ENCODE assay signal across 36 cellular contexts in genomic region chr10:43116596-43116995, GRCh38. TPM values are rescaled to one million over a fixed set of nuclear protein-coding genes. Genes with fewer than 3 reads are reported as not detected.
"Had no signal": no experiment of that assay in that cellular context is flagged by ENCODE, and none has a peak within 500 bp of the region (broad histone marks: within the 10 kb centered on the region; RNA-seq: fewer than 3 reads in every experiment).

No MANE protein-coding gene starts in this region.

- H3K36me3 Mint-ChIP-seq: activated CD4-positive, alpha-beta memory T cell treated with anti-CD3 and anti-CD28 coated beads for 36 hours; activated CD8-positive, alpha-beta memory T cell treated with anti-CD3 and anti-CD28 coated beads, Interleukin-2, amount 10 ng/mL, durations not matched to agents 7 days and 5 days; activated naive CD4-positive, alpha-beta T cell treated with anti-CD3 and anti-CD28 coated beads, Interleukin-2, amount 10 ng/mL, durations not matched to agents 7 days and 5 days; activated naive CD4-positive, alpha-beta T cell treated with anti-CD3 and anti-CD28 coated beads, Interleukin-2, amount 50 U/mL, for 24 hours; activated naive CD8-positive, alpha-beta T cell; activated naive CD8-positive, alpha-beta T cell treated with anti-CD3 and anti-CD28 coated beads, Interleukin-2, amount 10 ng/mL, durations not matched to agents 7 days and 5 days; brain had no signal

- H3K27ac Mint-ChIP-seq: activated B cell treated with CpG ODN at 0.5 μM for 24 hours; activated CD4-positive, alpha-beta memory T cell treated with anti-CD3 and anti-CD28 coated beads for 36 hours; activated CD4-positive, alpha-beta T cell treated with anti-CD3 and anti-CD28 coated beads, Interleukin-2, amount 10 ng/mL, durations not matched to agents 24 days and 14 days; activated CD8-positive, alpha-beta memory T cell treated with anti-CD3 and anti-CD28 coated beads, Interleukin-2, amount 10 ng/mL, durations not matched to agents 7 days and 5 days; activated naive CD4-positive, alpha-beta T cell treated with anti-CD3 and anti-CD28 coated beads, Interleukin-2, amount 10 ng/mL, durations not matched to agents 7 days and 5 days; activated naive CD4-positive, alpha-beta T cell treated with anti-CD3 and anti-CD28 coated beads, Interleukin-2, amount 50 U/mL, for 24 hours; activated naive CD8-positive, alpha-beta T cell; activated naive CD8-positive, alpha-beta T cell treated with anti-CD3 and anti-CD28 coated beads, Interleukin-2, amount 10 ng/mL, durations not matched to agents 7 days and 5 days; activated naive CD8-positive, alpha-beta T cell treated with anti-CD3 and anti-CD28 coated beads, Interleukin-2, amount 50 U/mL, for 24 hours; activated T-cell treated with anti-CD3 and anti-CD28 coated beads, Interleukin-2, amount 50 U/mL, for 24 hours; activated T-helper 2 cell treated with anti-CD3 and anti-CD28 coated beads, Interferon-gamma antibody, Interleukin-2, Interleukin-4, amounts not matched to agents 10 μg/mL and 5 μg/mL and 100 μg/mL, durations not matched to agents 14 hours and 24 hours and 36 hours; brain; T-helper 1 cell treated with Interleukin-12 subunit alpha and Interleukin-12 subunit beta and Interleukin-4 antibody, amounts not matched to agents 30 μg/mL and 1 μg/mL, for 36 hours; T-helper 2 cell treated with Interferon-gamma antibody and Interleukin-4, amounts not matched to agents 5 μg/mL and 100 μg/mL, for 36 hours had no signal

- H3K9me3 ChIP-seq: ascending aorta had no signal

- H3K36me3 ChIP-seq: ascending aorta, cardiac muscle cell had no signal

- H3K27me3 ChIP-seq: ascending aorta, cardiac muscle cell had no signal

- H3K27me3 Mint-ChIP-seq: activated B cell treated with CpG ODN at 0.5 μM for 24 hours; activated CD4-positive, alpha-beta memory T cell treated with anti-CD3 and anti-CD28 coated beads for 36 hours; activated CD4-positive, alpha-beta T cell treated with anti-CD3 and anti-CD28 coated beads, Interleukin-2, amount 10 ng/mL, durations not matched to agents 24 days and 14 days; activated CD8-positive, alpha-beta memory T cell treated with anti-CD3 and anti-CD28 coated beads, Interleukin-2, amount 10 ng/mL, durations not matched to agents 7 days and 5 days; activated naive CD4-positive, alpha-beta T cell treated with anti-CD3 and anti-CD28 coated beads, Interleukin-2, amount 50 U/mL, for 24 hours; activated naive CD8-positive, alpha-beta T cell; activated naive CD8-positive, alpha-beta T cell treated with anti-CD3 and anti-CD28 coated beads, Interleukin-2, amount 10 ng/mL, durations not matched to agents 7 days and 5 days; activated naive CD8-positive, alpha-beta T cell treated with anti-CD3 and anti-CD28 coated beads, Interleukin-2, amount 50 U/mL, for 24 hours; activated T-cell treated with anti-CD3 and anti-CD28 coated beads, Interleukin-2, amount 50 U/mL, for 24 hours; central memory CD8-positive, alpha-beta T cell had no signal

- H3K4me1 ChIP-seq: ascending aorta had no signal

- H3K4me3 Mint-ChIP-seq: activated B cell treated with CpG ODN at 0.5 μM for 24 hours; activated CD4-positive, alpha-beta memory T cell treated with anti-CD3 and anti-CD28 coated beads for 36 hours; activated CD4-positive, alpha-beta T cell treated with anti-CD3 and anti-CD28 coated beads, Interleukin-2, amount 10 ng/mL, durations not matched to agents 24 days and 14 days; activated CD8-positive, alpha-beta memory T cell treated with anti-CD3 and anti-CD28 coated beads, Interleukin-2, amount 10 ng/mL, durations not matched to agents 7 days and 5 days; activated CD8-positive, alpha-beta T cell treated with anti-CD3 and anti-CD28 coated beads, Interleukin-2, amount 10 ng/mL, durations not matched to agents 7 days and 5 days; activated naive CD4-positive, alpha-beta T cell treated with anti-CD3 and anti-CD28 coated beads, Interleukin-2, amount 10 ng/mL, durations not matched to agents 7 days and 5 days; activated naive CD4-positive, alpha-beta T cell treated with anti-CD3 and anti-CD28 coated beads, Interleukin-2, amount 50 U/mL, for 24 hours; activated naive CD8-positive, alpha-beta T cell; activated naive CD8-positive, alpha-beta T cell treated with anti-CD3 and anti-CD28 coated beads, Interleukin-2, amount 10 ng/mL, durations not matched to agents 7 days and 5 days; activated naive CD8-positive, alpha-beta T cell treated with anti-CD3 and anti-CD28 coated beads, Interleukin-2, amount 50 U/mL, for 24 hours; activated T-cell treated with anti-CD3 and anti-CD28 coated beads, Interleukin-2, amount 50 U/mL, for 24 hours; brain; central memory CD8-positive, alpha-beta T cell; T-helper 1 cell treated with Interleukin-12 subunit alpha and Interleukin-12 subunit beta and Interleukin-4 antibody, amounts not matched to agents 30 μg/mL and 1 μg/mL, for 36 hours; T-helper 2 cell treated with Interferon-gamma antibody and Interleukin-4, amounts not matched to agents 5 μg/mL and 100 μg/mL, for 36 hours had no signal

- H3K27ac ChIP-seq: ascending aorta, cardiac muscle cell, VCaP had no signal

- DNase-seq: activated B cell treated with CpG ODN at 0.5 μM for 24 hours; activated CD4-positive, alpha-beta memory T cell treated with anti-CD3 and anti-CD28 coated beads for 36 hours; activated CD4-positive, alpha-beta T cell treated with anti-CD3 and anti-CD28 coated beads for 4 hours; activated CD4-positive, alpha-beta T cell treated with anti-CD3 and anti-CD28 coated beads, Interleukin-2, amount 10 ng/mL, durations not matched to agents 24 days and 14 days; activated CD4-positive, alpha-beta T cell treated with anti-CD3 and anti-CD28 coated beads, Interleukin-2, amount 50 U/mL, for 1 hour; activated CD4-positive, alpha-beta T cell treated with anti-CD3 and anti-CD28 coated beads, Interleukin-2, amount 50 U/mL, for 4 hours; activated CD4-positive, CD25-positive, alpha-beta regulatory T cell treated with anti-CD3 and anti-CD28 coated beads, Interleukin-2, amount 50 U/mL, for 72 hours; activated CD8-positive, alpha-beta memory T cell treated with anti-CD3 and anti-CD28 coated beads for 24 hours; activated CD8-positive, alpha-beta memory T cell treated with anti-CD3 and anti-CD28 coated beads, Interleukin-2, amount 10 ng/mL, durations not matched to agents 7 days and 5 days; activated CD8-positive, alpha-beta memory T cell treated with anti-CD3 and anti-CD28 coated beads, Interleukin-2, amount 50 U/mL, for 48 hours; activated CD8-positive, alpha-beta T cell treated with anti-CD3 and anti-CD28 coated beads, Interleukin-2, amount 10 ng/mL, durations not matched to agents 7 days and 5 days; activated gamma-delta T cell; activated naive CD4-positive, alpha-beta T cell treated with anti-CD3 and anti-CD28 coated beads, Interleukin-2, amount 10 ng/mL, durations not matched to agents 7 days and 5 days; activated naive CD4-positive, alpha-beta T cell treated with Interleukin-2 at 50 U/mL for 16 hours; activated naive CD8-positive, alpha-beta T cell treated with anti-CD3 and anti-CD28 coated beads, Interleukin-2, amount 10 ng/mL, durations not matched to agents 7 days and 5 days; activated naive CD8-positive, alpha-beta T cell treated with anti-CD3 and anti-CD28 coated beads, Interleukin-2, amount 50 U/mL, for 24 hours; activated T-cell treated with anti-CD3 and anti-CD28 coated beads, Interleukin-2, amount 50 U/mL, for 24 hours; activated T-cell treated with anti-CD3 and anti-CD28 coated beads, Interleukin-2, amount 50 U/mL, for 48 hours; amygdala; anterior cingulate cortex; caudate nucleus; cerebellar nuclear complex; SW 1271; T-helper 1 cell; T-helper 2 cell; T-helper 9 cell had no signal

- H3K4me3 ChIP-seq: ascending aorta, cardiac muscle cell had no signal

- H3K9me3 Mint-ChIP-seq: activated B cell treated with CpG ODN at 0.5 μM for 24 hours; activated CD4-positive, alpha-beta memory T cell treated with anti-CD3 and anti-CD28 coated beads for 36 hours; activated CD4-positive, alpha-beta T cell treated with anti-CD3 and anti-CD28 coated beads, Interleukin-2, amount 10 ng/mL, durations not matched to agents 24 days and 14 days; activated naive CD4-positive, alpha-beta T cell treated with anti-CD3 and anti-CD28 coated beads, Interleukin-2, amount 10 ng/mL, durations not matched to agents 7 days and 5 days; activated naive CD4-positive, alpha-beta T cell treated with anti-CD3 and anti-CD28 coated beads, Interleukin-2, amount 50 U/mL, for 24 hours; activated naive CD8-positive, alpha-beta T cell treated with anti-CD3 and anti-CD28 coated beads, Interleukin-2, amount 10 ng/mL, durations not matched to agents 7 days and 5 days; activated naive CD8-positive, alpha-beta T cell treated with anti-CD3 and anti-CD28 coated beads, Interleukin-2, amount 50 U/mL, for 24 hours; activated T-cell treated with anti-CD3 and anti-CD28 coated beads, Interleukin-2, amount 50 U/mL, for 24 hours; activated T-helper 2 cell treated with anti-CD3 and anti-CD28 coated beads, Interferon-gamma antibody, Interleukin-2, Interleukin-4, amounts not matched to agents 10 μg/mL and 5 μg/mL and 100 μg/mL, durations not matched to agents 14 hours and 24 hours and 36 hours; brain; central memory CD8-positive, alpha-beta T cell; T-helper 1 cell treated with Interleukin-12 subunit alpha and Interleukin-12 subunit beta and Interleukin-4 antibody, amounts not matched to agents 30 μg/mL and 1 μg/mL, for 36 hours; T-helper 2 cell treated with Interferon-gamma antibody and Interleukin-4, amounts not matched to agents 5 μg/mL and 100 μg/mL, for 36 hours had no signal

RNA-seq across cellular contexts. Expression of gene RET, which starts 39.7 kb away (rescaled TPM):
- total RNA-seq: activated B cell treated with CpG ODN at 0.5 μM for 24 hours, ascending aorta had no signal
